Comparison of ENCODE assay signal across 9 cellular contexts in genomic region chr10:69742928-69743602, GRCh38. TPM values are rescaled to one million over a fixed set of nuclear protein-coding genes. Genes with fewer than 3 reads are reported as not detected.
DNase-seq lines count a peak whose midpoint lies in the region; ATAC-seq and TF ChIP-seq lines count a peak whose summit lies in the region.
"Had no signal": no experiment of that assay in that cellular context is flagged by ENCODE, and none has a peak within 500 bp of the region (broad histone marks: within the 10 kb centered on the region; RNA-seq: fewer than 3 reads in every experiment).

No MANE protein-coding gene starts in this region.

- intact Hi-C loops in activated CD4-positive, alpha-beta memory T cell treated with anti-CD3 and anti-CD28 coated beads for 36 hours (cut with micrococcal nuclease) = no loop called here

- TF ChIP-seq CTCF in GM12872 (IDR thresholded peaks at IDR 0.05; ENCODE audit: insufficient read depth, low read depth, low read length) = peak; percentile 53
- TF ChIP-seq CTCF in hepatocyte (IDR thresholded peaks at IDR 0.05; ENCODE audit: poor library complexity) = peak; percentile 47

- H3K36me3 ChIP-seq in hepatocyte (replicated peaks; ENCODE audit: insufficient read depth, low read depth) = no peaks in the 10 kb centered on the region
- H3K36me3 ChIP-seq: ovary had no signal

- no peaks in the 10 kb centered on the region for H3K9me3 ChIP-seq in hepatocyte (ENCODE audit: low read depth)
- H3K9me3 ChIP-seq: ovary had no signal

- H2AFZ ChIP-seq in hepatocyte = no peak overlapping the region

- H3K4me1 Mint-ChIP-seq in activated CD4-positive, alpha-beta memory T cell treated with anti-CD3 and anti-CD28 coated beads for 36 hours (ENCODE audit: low read depth) = no peaks in the 10 kb centered on the region

- H3K9me3 Mint-ChIP-seq in activated CD4-positive, alpha-beta memory T cell treated with anti-CD3 and anti-CD28 coated beads for 36 hours = no peaks in the 10 kb centered on the region

- WGBS in hepatocyte (ENCODE audit: low lambda C conversion rate, missing lambda C conversion rate) = 56% methylated on average over 6 of the region's 6 CpGs

- H3K79me2 ChIP-seq in hepatocyte = no peaks in the 10 kb centered on the region

- H4K20me1 ChIP-seq in hepatocyte (ENCODE audit: insufficient read depth, poor library complexity, severe bottlenecking) = no peaks in the 10 kb centered on the region

- no peak overlapping the region for H3K27ac ChIP-seq in hepatocyte
- H3K27ac ChIP-seq: ovary had no signal

- H3K27me3 Mint-ChIP-seq in activated CD4-positive, alpha-beta memory T cell treated with anti-CD3 and anti-CD28 coated beads for 36 hours = peaks cover 23% of the 10 kb centered on the region

- H3K4me3 ChIP-seq in hepatocyte = no peak overlapping the region
- H3K4me3 ChIP-seq: ovary had no signal

- no peaks in the 10 kb centered on the region for H3K36me3 Mint-ChIP-seq in activated CD4-positive, alpha-beta memory T cell treated with anti-CD3 and anti-CD28 coated beads for 36 hours

- no peak overlapping the region for H3K4me2 ChIP-seq in hepatocyte

- in situ Hi-C loops in ACHN (cut with HindIII; ENCODE audit: low pct_ligation_motif_present, low pct_unique_long_range_greater_than_20kb, low sequenced_read_pairs) = no loop called here

- H3K27ac Mint-ChIP-seq in activated CD4-positive, alpha-beta memory T cell treated with anti-CD3 and anti-CD28 coated beads for 36 hours = no peak overlapping the region

- DNase-seq in ACHN (peak; percentile 47), hepatocyte (ENCODE audit: low spot score) (peak; percentile 55), cerebellar nuclear complex (lab: John Stamatoyannopoulos, UW) (no peak)
- peak; percentile 42 for DNase-seq in activated CD4-positive, alpha-beta memory T cell treated with anti-CD3 and anti-CD28 coated beads for 36 hours
- no peak for DNase-seq in activated CD4-positive, CD25-positive, alpha-beta regulatory T cell treated with anti-CD3 and anti-CD28 coated beads, Interleukin-2, amount 50 U/mL, for 72 hours

- ATAC-seq in GM18517 (IDR thresholded peaks at IDR 0.05; ENCODE audit: unreplicated experiment) (no peak), GM18909 (IDR thresholded peaks at IDR 0.05; ENCODE audit: poor library complexity, unreplicated experiment) (no peak)

- CTCF ChIA-PET in activated CD4-positive, alpha-beta memory T cell treated with anti-CD3 and anti-CD28 coated beads for 36 hours (lab: Charles Lee) = interaction anchor here (0.7 to 1.5 kb wide), 3 partner anchors 56 to 621 kb away, joined by 3 read pairs; no protein-coding TSS in a partner anchor

- POLR2A ChIA-PET in activated CD4-positive, alpha-beta memory T cell treated with anti-CD3 and anti-CD28 coated beads for 36 hours (lab: Charles Lee) = no interaction called here

- no peaks in the 10 kb centered on the region for H3K4me1 ChIP-seq in hepatocyte (ENCODE audit: insufficient read depth)

- no peaks in the 10 kb centered on the region for H3K27me3 ChIP-seq in hepatocyte
- H3K27me3 ChIP-seq: ovary had no signal

- H3K4me3 Mint-ChIP-seq in activated CD4-positive, alpha-beta memory T cell treated with anti-CD3 and anti-CD28 coated beads for 36 hours = no peak overlapping the region

- no peaks in the 10 kb centered on the region for H3K9me2 ChIP-seq in hepatocyte (replicated peaks; ENCODE audit: insufficient read depth)

RNA-seq across cellular contexts. Expression of gene COL13A1, which starts 58.6 kb away (rescaled TPM):
- not detected for total RNA-seq in activated CD4-positive, alpha-beta memory T cell treated with anti-CD3 and anti-CD28 coated beads for 36 hours
- 2.7 and 4.5 TPM in 2 replicates for total RNA-seq in hepatocyte
- 5.8 and 8.5 TPM in 2 replicates for polyA plus RNA-seq in hepatocyte

Comparison
In these comparisons a context has a peak if more than half of its experiments do, and no peak if none do; other contexts are left out.
1. DNase-seq: peak in ACHN (single experiment), activated CD4-positive, alpha-beta memory T cell treated with anti-CD3 and anti-CD28 coated beads for 36 hours (single experiment) and hepatocyte (single experiment); none in activated CD4-positive, CD25-positive, alpha-beta regulatory T cell treated with anti-CD3 and anti-CD28 coated beads, Interleukin-2, amount 50 U/mL, for 72 hours (single experiment) and cerebellar nuclear complex (0 of 2).